Comparison of ENCODE assay signal across 13 cellular contexts in the genomic region with DNA sequence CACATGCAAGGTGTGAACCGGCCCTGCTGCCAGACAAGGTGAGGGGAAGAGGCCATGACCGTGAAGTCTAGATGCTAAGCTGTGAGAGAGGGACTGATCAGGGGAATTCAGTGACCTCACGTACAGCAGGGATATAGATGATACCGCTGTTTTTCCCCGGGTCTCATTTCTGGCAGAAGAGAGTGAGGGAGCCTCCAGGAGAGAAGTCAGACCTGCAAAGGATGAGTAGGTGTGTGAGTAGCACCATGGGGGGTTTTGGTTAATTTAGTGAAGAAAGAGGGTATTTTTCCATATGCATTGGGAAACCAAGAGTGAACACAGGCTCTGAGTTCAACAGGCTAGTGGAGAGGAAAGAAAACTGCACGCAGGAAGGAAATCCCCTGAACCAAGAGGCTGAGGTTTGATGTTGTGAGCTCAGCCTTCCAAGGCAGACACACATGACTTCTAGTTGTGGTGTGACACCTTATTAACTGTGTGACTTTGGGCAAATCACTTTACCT.
A peak's percentile ranks its signal among the peaks of the same experiment; 100 is the strongest.
DNase-seq lines count a peak whose midpoint lies in the region; ATAC-seq lines count a peak whose summit lies in the region.
"Had no signal": no experiment of that assay in that cellular context is flagged by ENCODE, and none has a peak within 500 bp of the region (broad histone marks: within the 10 kb centered on the region; RNA-seq: fewer than 3 reads in every experiment).

No MANE protein-coding gene starts in this region.

- peaks cover 1% of the 10 kb centered on the region for H3K9me3 Mint-ChIP-seq in activated naive CD8-positive, alpha-beta T cell treated with anti-CD3 and anti-CD28 coated beads, Interleukin-2, amount 10 ng/mL, durations not matched to agents 7 days and 5 days

- ATAC-seq in GM18511 (IDR thresholded peaks at IDR 0.05; ENCODE audit: unreplicated experiment), result peak; percentile 57
- peak; percentile 41 for ATAC-seq in GM19467 (IDR thresholded peaks at IDR 0.05; ENCODE audit: unreplicated experiment)
- peak; percentile 51 for ATAC-seq in HG02973 (IDR thresholded peaks at IDR 0.05; ENCODE audit: unreplicated experiment)
- peak; percentile 52 for ATAC-seq in activated naive CD8-positive, alpha-beta T cell treated with anti-CD3 and anti-CD28 coated beads, Interleukin-2, amount 10 ng/mL, durations not matched to agents 7 days and 5 days (ENCODE audit: low read depth)
- ATAC-seq: body of pancreas had no signal

- POLR2A ChIA-PET in activated naive CD8-positive, alpha-beta T cell treated with anti-CD3 and anti-CD28 coated beads, Interleukin-2, amount 10 ng/mL, durations not matched to agents 7 days and 5 days (lab: Charles Lee), result no interaction called here

- no peak overlapping the region for H3K4me3 Mint-ChIP-seq in activated naive CD8-positive, alpha-beta T cell treated with anti-CD3 and anti-CD28 coated beads, Interleukin-2, amount 10 ng/mL, durations not matched to agents 7 days and 5 days

- H3K4me1 Mint-ChIP-seq in activated naive CD8-positive, alpha-beta T cell treated with anti-CD3 and anti-CD28 coated beads, Interleukin-2, amount 10 ng/mL, durations not matched to agents 7 days and 5 days, result peaks cover 11% of the 10 kb centered on the region

- no peak for DNase-seq in activated naive CD8-positive, alpha-beta T cell treated with anti-CD3 and anti-CD28 coated beads, Interleukin-2, amount 10 ng/mL, durations not matched to agents 7 days and 5 days
- DNase-seq in ecto neural progenitor cell (ENCODE audit: low spot score), result no peak
- DNase-seq in NCI-H524 (lab: John Stamatoyannopoulos, UW), result no peak
- DNase-seq in NCI-H2196 treated with DMSO at 0.1 percent for 48 hours (lab: John Stamatoyannopoulos, UW; ENCODE audit: unreplicated experiment), result no peak
- DNase-seq in HuH-7 (ENCODE audit: low spot score), result no peak
- DNase-seq: body of pancreas, esophagus squamous epithelium, MM.1S, naive B cell had no signal

- no peaks in the 10 kb centered on the region for H3K36me3 Mint-ChIP-seq in activated naive CD8-positive, alpha-beta T cell treated with anti-CD3 and anti-CD28 coated beads, Interleukin-2, amount 10 ng/mL, durations not matched to agents 7 days and 5 days
- H3K36me3 Mint-ChIP-seq: naive B cell had no signal

- H3K27me3 Mint-ChIP-seq in activated naive CD8-positive, alpha-beta T cell treated with anti-CD3 and anti-CD28 coated beads, Interleukin-2, amount 10 ng/mL, durations not matched to agents 7 days and 5 days, result no peaks in the 10 kb centered on the region
- H3K27me3 Mint-ChIP-seq: CD8-positive, alpha-beta memory T cell had no signal

- H3K27ac Mint-ChIP-seq in activated naive CD8-positive, alpha-beta T cell treated with anti-CD3 and anti-CD28 coated beads, Interleukin-2, amount 10 ng/mL, durations not matched to agents 7 days and 5 days, result no peak overlapping the region
